Comparison of ENCODE assay signal across 13 cellular contexts in genomic region chr1:234199476-234200127, GRCh38.
DNase-seq lines count a peak whose midpoint lies in the region; FAIRE-seq and TF ChIP-seq lines count a peak whose summit lies in the region.
"Had no signal": no experiment of that assay in that cellular context is flagged by ENCODE, and none has a peak within 500 bp of the region (broad histone marks: within the 10 kb centered on the region; RNA-seq: fewer than 3 reads in every experiment).

No MANE protein-coding gene starts in this region.

- no peaks in the 10 kb centered on the region for H3K9me3 Mint-ChIP-seq in MCF 10A (ENCODE audit: unreplicated experiment)

- BruUV-seq in MCF 10A (replicated peaks; lab: Mats Ljungman, UMichigan) (no TSS peak), mammary epithelial cell (replicated peaks; lab: Mats Ljungman, UMichigan) (no TSS peak)

- in situ Hi-C loops in mammary epithelial cell (cut with MboI; ENCODE audit: low sequenced_read_pairs in 2 of 2) = no loop called here

- H3K4me2 ChIP-seq in mammary epithelial cell (ENCODE audit: insufficient read depth, low read depth, low read length) = peak overlapping the region; percentile 38

- no peak overlapping the region for H3K4me3 Mint-ChIP-seq in MCF 10A (ENCODE audit: unreplicated experiment)
- H3K4me3 Mint-ChIP-seq: CD14-positive monocyte; CD8-positive, alpha-beta memory T cell had no signal

- no peaks in the 10 kb centered on the region for H3K27me3 Mint-ChIP-seq in MCF 10A (ENCODE audit: insufficient read depth, unreplicated experiment)

- H4K20me1 ChIP-seq in mammary epithelial cell (ENCODE audit: insufficient read depth, low read length) = no peaks in the 10 kb centered on the region

- H2AFZ ChIP-seq in mammary epithelial cell (ENCODE audit: low read depth, low read length) = no peak overlapping the region

- no peaks in the 10 kb centered on the region for H3K36me3 Mint-ChIP-seq in MCF 10A (ENCODE audit: insufficient read depth, unreplicated experiment)
- H3K36me3 Mint-ChIP-seq: CD14-positive monocyte; CD8-positive, alpha-beta memory T cell had no signal

- peak; percentile 36 for FAIRE-seq in islet of Langerhans (lab: Jason Lieb, UNC)
- FAIRE-seq: H54 had no signal

- DNase-seq in MCF 10A (ENCODE audit: unreplicated experiment) (peak; percentile 55), breast epithelium (ENCODE audit: low spot score in 2 of 2) (no peak), mammary epithelial cell (peak; percentile 76), cerebellar cortex (ENCODE audit: low spot score) (no peak), NCI-H510A treated with DMSO at 0.1 percent for 48 hours (lab: John Stamatoyannopoulos, UW) (no peak)
- no peak for DNase-seq in activated CD4-positive, alpha-beta T cell treated with anti-CD3 and anti-CD28 coated beads for 1 hour
- DNase-seq: CD8-positive, alpha-beta memory T cell; DMS 273 treated with DMSO at 0.1 percent for 48 hours; IMR-90 had no signal

- TF ChIP-seq POLR2A in breast epithelium (IDR thresholded peaks at IDR 0.05) = no peak

- no peaks in the 10 kb centered on the region for H3K27me3 ChIP-seq in breast epithelium
- H3K27me3 ChIP-seq in mammary epithelial cell (ENCODE audit: insufficient read depth, low read length) = no peaks in the 10 kb centered on the region

- dilution Hi-C loops in mammary epithelial cell (cut with HindIII; ENCODE audit: low sequenced_read_pairs) = no loop called here

- H3K27ac ChIP-seq in breast epithelium (no peak overlapping the region), mammary epithelial cell (ENCODE audit: insufficient read depth, low read depth, low read length) (peak overlapping the region; percentile 57)
- H3K27ac ChIP-seq: 22Rv1 had no signal

- H3K36me3 ChIP-seq in breast epithelium = no peaks in the 10 kb centered on the region
- no peaks in the 10 kb centered on the region for H3K36me3 ChIP-seq in mammary epithelial cell (ENCODE audit: insufficient read depth, low read length)

- POLR2A ChIA-PET in MCF 10A (lab: Yijun Ruan, JAX) = interaction anchor here (0.6 to 2.2 kb wide), 5 partner anchors 10 to 39 kb away, joined by 3 to 8 read pairs (median 4); no protein-coding TSS in a partner anchor

- TF ChIP-seq CTCF in MCF 10A (IDR thresholded peaks at IDR 0.05; ENCODE audit: unreplicated experiment) (no peak), breast epithelium (IDR thresholded peaks at IDR 0.05) (no peak), mammary epithelial cell (conservative IDR thresholded peaks at IDR 0.05 in 1 of 2, IDR thresholded peaks at IDR 0.05 in 1 of 2; ENCODE audit: extremely low read depth in 1 of 2, insufficient read depth in 1 of 2, low read depth in 1 of 2, low read length in 2 of 2) (no peak)

- WGBS in mammary epithelial cell (ENCODE audit: low coverage, missing lambda C conversion rate) = 3% methylated on average over 2 of the region's 2 CpGs

- no peak overlapping the region for H3K27ac Mint-ChIP-seq in MCF 10A (ENCODE audit: low read depth, unreplicated experiment)
- H3K27ac Mint-ChIP-seq: CD14-positive monocyte; CD8-positive, alpha-beta memory T cell had no signal

- peaks cover 7% of the 10 kb centered on the region for H3K4me1 Mint-ChIP-seq in MCF 10A (ENCODE audit: insufficient read depth, unreplicated experiment)
- H3K4me1 Mint-ChIP-seq: CD8-positive, alpha-beta memory T cell had no signal

- CTCF ChIA-PET in MCF 10A (lab: Yijun Ruan, JAX) = interaction anchor here (0.8 to 0.9 kb wide), 2 partner anchors 75 to 110 kb away, joined by 3 read pairs; no protein-coding TSS in a partner anchor
- CTCF ChIA-PET in mammary epithelial cell (lab: Charles Lee; ENCODE audit: low non-redundant PET) = interaction anchor here (0.6 to 0.7 kb wide), 2 partner anchors 11 to 1977 kb away, joined by 3 to 4 read pairs; no protein-coding TSS in a partner anchor

- no peaks in the 10 kb centered on the region for H3K4me1 ChIP-seq in breast epithelium
- peaks cover 14% of the 10 kb centered on the region for H3K4me1 ChIP-seq in mammary epithelial cell (ENCODE audit: insufficient read depth, low read length)

- intact Hi-C loops in MCF 10A (cut with micrococcal nuclease) (no loop called here), breast epithelium (cut with DNase I; ENCODE audit: low total_unique reads) (no loop called here), mammary epithelial cell (cut with micrococcal nuclease) (loop anchor here (1.0 kb wide), 1 partner anchor 11 kb away; no protein-coding TSS in a partner anchor)

- H3K9me3 ChIP-seq in breast epithelium (peaks cover 0 to 2% of the 10 kb centered on the region in 2 donors), mammary epithelial cell (replicated peaks; ENCODE audit: insufficient read depth, low read length) (no peaks in the 10 kb centered on the region)

- no peak overlapping the region for H3K4me3 ChIP-seq in breast epithelium
- H3K4me3 ChIP-seq in mammary epithelial cell (replicated peaks in 1 of 3; ENCODE audit: insufficient read depth in 1 of 3, low read depth in 2 of 3, low read length in 3 of 3) = no peak overlapping the region

- H3K79me2 ChIP-seq in mammary epithelial cell (ENCODE audit: insufficient read depth, low read length) = peaks cover 3% of the 10 kb centered on the region

- no peak overlapping the region for H3K9ac ChIP-seq in mammary epithelial cell (ENCODE audit: insufficient read depth, low read length)

Comparison
In these comparisons a context has a peak if more than half of its experiments do, and no peak if none do; other contexts are left out.
1. DNase-seq: peak in MCF 10A (single experiment) and mammary epithelial cell (single experiment); none in breast epithelium (0 of 2), cerebellar cortex (single experiment), activated CD4-positive, alpha-beta T cell treated with anti-CD3 and anti-CD28 coated beads for 1 hour (single experiment) and NCI-H510A treated with DMSO at 0.1 percent for 48 hours (single experiment).